20 cellular contexts compared by ENCODE assay signal in genomic region chr5:69050214-69050613, GRCh38. TPM values are rescaled to one million over a fixed set of nuclear protein-coding genes. Genes with fewer than 3 reads are reported as not detected.
DNase-seq lines count a peak whose midpoint lies in the region; ATAC-seq and TF ChIP-seq lines count a peak whose summit lies in the region.
"Had no signal": no experiment of that assay in that cellular context is flagged by ENCODE, and none has a peak within 500 bp of the region (broad histone marks: within the 10 kb centered on the region; RNA-seq: fewer than 3 reads in every experiment).

No MANE protein-coding gene starts in this region.

- peak in 1 of 4 donors; percentile 30 for ATAC-seq in psoas muscle
- ATAC-seq: GM12878, GM23338, HCT116 had no signal

- TF ChIP-seq POLR2A in adrenal gland (IDR thresholded peaks at IDR 0.05): no peak

- no peaks in the 10 kb centered on the region for H3K9me3 ChIP-seq in adrenal gland (replicated peaks in 1 of 3)
- H3K9me3 ChIP-seq in psoas muscle: no peaks in the 10 kb centered on the region

- intact Hi-C loops in adrenal gland (cut with DNase I): no loop called here
- intact Hi-C loops in psoas muscle (cut with DNase I): no loop called here
- intact Hi-C loops in posterior cingulate gyrus (cut with DNase I): no loop called here

- H3K27ac ChIP-seq in adrenal gland (no peak overlapping the region), psoas muscle (peak overlapping the region; percentile 62)

- 28 to 50% (median 40%) methylated on average over 3 of the region's 3 CpGs for WGBS in adrenal gland, 4 donors
- WGBS in psoas muscle, 3 donors: 73 to 77% (median 76%) methylated on average over 3 of the region's 3 CpGs

- H3K36me3 ChIP-seq in adrenal gland (replicated peaks in 1 of 2): no peaks in the 10 kb centered on the region
- H3K36me3 ChIP-seq in psoas muscle (ENCODE audit: insufficient read depth in 1 of 2, low read depth in 1 of 2): no peaks in the 10 kb centered on the region

- peaks cover 0 to 9% of the 10 kb centered on the region in 2 donors for H3K4me1 ChIP-seq in adrenal gland (replicated peaks in 1 of 2)
- H3K4me1 ChIP-seq in psoas muscle: peaks cover 11% of the 10 kb centered on the region

- no peak for TF ChIP-seq CTCF in adrenal gland (IDR thresholded peaks at IDR 0.05)
- no peak for TF ChIP-seq CTCF in psoas muscle (IDR thresholded peaks at IDR 0.05)

- DNase-seq in NCI-H2227 (lab: John Stamatoyannopoulos, UW; ENCODE audit: unreplicated experiment) (peak; percentile 8), NCI-H2227 treated with DMSO at 0.1 percent for 48 hours (lab: John Stamatoyannopoulos, UW) (no peak), SHP77 (lab: John Stamatoyannopoulos, UW) (peak; percentile 10 to 17), adrenal gland (peak in 5 of 7 donors; percentile 43 to 61 (median 54)), psoas muscle (no peak), posterior cingulate gyrus (no peak), foreskin melanocyte (no peak), kidney tubule cell (ENCODE audit: low spot score) (no peak)
- DNase-seq: C1 segment of cervical spinal cord; Calu3; CD4-positive, alpha-beta memory T cell; COR-L47; DMS79; EL; GDM1; H9; HFFc6 had no signal

- H3K4me3 ChIP-seq in adrenal gland: no peak overlapping the region
- H3K4me3 ChIP-seq in psoas muscle: no peak overlapping the region
- H3K4me3 ChIP-seq: GM12878, GM23338 had no signal

- H3K27me3 ChIP-seq in adrenal gland (no peaks in the 10 kb centered on the region), psoas muscle (ENCODE audit: insufficient read depth in 3 of 3, low read length in 2 of 3) (no peaks in the 10 kb centered on the region)

RNA-seq across cellular contexts. Expression of gene SLC30A5, which starts 43.6 kb away (rescaled TPM):
- total RNA-seq in adrenal gland: 10 to 100 TPM; 31.8 to 76.8 (median 38.8) TPM
- polyA plus RNA-seq in adrenal gland: 10 to 100 TPM; 31.5 to 57.0 (median 37.3) TPM
- 10 to 100 TPM; 14.2 to 21.1 (median 17.4) TPM for total RNA-seq in psoas muscle
- 10 to 100 TPM; 11.5 to 20.1 (median 17.7) TPM for polyA plus RNA-seq in psoas muscle

Comparison
In these comparisons a context has a peak if more than half of its experiments do, and no peak if none do; other contexts are left out.
1. DNase-seq: peak in NCI-H2227 (single experiment), SHP77 (2 of 2) and adrenal gland (5 of 7); none in NCI-H2227 treated with DMSO at 0.1 percent for 48 hours (single experiment), psoas muscle (0 of 2), posterior cingulate gyrus (0 of 10), foreskin melanocyte (single experiment) and kidney tubule cell (single experiment).